9 cellular contexts compared by ENCODE assay signal in the genomic region with DNA sequence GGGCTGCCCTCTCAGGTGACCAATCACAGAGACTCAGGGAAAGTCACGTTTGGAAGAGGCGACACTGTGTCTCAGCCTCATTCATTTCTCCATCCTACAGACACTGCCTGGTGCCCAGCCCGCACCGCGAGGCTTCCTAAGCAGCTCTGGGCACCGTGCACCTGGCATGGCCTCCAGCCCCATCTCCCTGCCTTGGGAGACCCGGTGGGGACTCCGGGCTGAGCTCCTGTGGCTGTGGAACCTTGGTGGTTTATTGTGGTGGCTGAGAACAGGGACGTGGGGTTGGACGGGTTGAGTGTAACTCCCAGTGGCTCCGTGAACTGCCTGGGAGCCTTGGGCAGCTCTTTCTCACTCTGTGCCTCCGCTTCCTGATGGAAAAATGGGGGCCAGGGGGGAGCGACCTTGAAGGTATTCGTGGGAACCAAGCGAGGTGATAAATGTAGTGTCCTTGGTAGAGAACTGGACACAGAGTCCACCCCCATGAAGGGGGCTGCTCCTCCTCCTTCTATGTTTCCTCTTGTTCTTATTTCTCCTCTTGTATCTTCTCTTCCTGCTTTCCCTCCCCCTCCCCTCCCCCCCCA.
DNase-seq lines count a peak whose midpoint lies in the region; ATAC-seq, FAIRE-seq and TF ChIP-seq lines count a peak whose summit lies in the region.
"Had no signal": no experiment of that assay in that cellular context is flagged by ENCODE, and none has a peak within 500 bp of the region (broad histone marks: within the 10 kb centered on the region; RNA-seq: fewer than 3 reads in every experiment).

No MANE protein-coding gene starts in this region.

- H3K18ac ChIP-seq in H1 (ENCODE audit: extremely low read depth, low read length) = no peak overlapping the region

- no peak for ATAC-seq in GM21576 (IDR thresholded peaks at IDR 0.05; ENCODE audit: unreplicated experiment)

- H3K23ac ChIP-seq in H1 (ENCODE audit: insufficient read length) = no peak overlapping the region

- no peak overlapping the region for H3K14ac ChIP-seq in H1 (ENCODE audit: insufficient read length)

- H3K27ac ChIP-seq in H1 (ENCODE audit: low read depth, low read length) = no peak overlapping the region; the same call in 1 of the 2 replicates
- H3K27ac ChIP-seq in sigmoid colon = peak overlapping the region; percentile 27 to 86 (median 78)

- POLR2A ChIA-PET in H1 (lab: Charles Lee; ENCODE audit: partially characterized antibody) = interaction anchor here (0.8 to 1.0 kb wide), 2 partner anchors 25 to 32 kb away, joined by 3 read pairs; no protein-coding TSS in a partner anchor

- H3K79me1 ChIP-seq in H1 (ENCODE audit: low read depth, low read length) = peaks cover 7% of the 10 kb centered on the region

- H3K4me1 ChIP-seq in H1 (replicated peaks in 1 of 4; ENCODE audit: control insufficient read depth in 3 of 4, insufficient read depth in 4 of 4, low read length in 3 of 4) = peaks cover 0 to 8% (median 2%) of the 10 kb centered on the region in 4 experiments; a peak in 5 of 7 replicates
- peaks cover 0 to 40% (median 35%) of the 10 kb centered on the region in 4 donors for H3K4me1 ChIP-seq in sigmoid colon

- H3K23me2 ChIP-seq in H1 (ENCODE audit: low read depth, low read length) = no peaks in the 10 kb centered on the region

- peaks cover 4 to 10% of the 10 kb centered on the region in 2 experiments; a peak in 2 of 4 replicates for H3K9me3 ChIP-seq in H1 (ENCODE audit: insufficient read depth in 2 of 2, low read depth in 1 of 2, low read length in 1 of 2)
- no peaks in the 10 kb centered on the region for H3K9me3 ChIP-seq in sigmoid colon

- no peak overlapping the region for H4K5ac ChIP-seq in H1 (ENCODE audit: insufficient read length, low read depth, low read length)

- no peak overlapping the region for H4K8ac ChIP-seq in H1 (ENCODE audit: extremely low read depth, insufficient read depth, low read length)

- no peak overlapping the region for H2BK15ac ChIP-seq in H1 (ENCODE audit: low read length)

- H2AFZ ChIP-seq in H1 (ENCODE audit: low read length) = no peak overlapping the region

- TF ChIP-seq POLR2A in H1 (IDR thresholded peaks at IDR 0.05; ENCODE audit: control extremely low read depth in 1 of 2, low read depth in 2 of 2, low read length in 2 of 2) (no peak), sigmoid colon (IDR thresholded peaks at IDR 0.05) (no peak), GM12892 (IDR thresholded peaks at IDR 0.05; ENCODE audit: low read depth, low read length) (no peak)

- no peak overlapping the region for H3K4me2 ChIP-seq in H1 (ENCODE audit: insufficient read depth in 1 of 2, low read depth in 2 of 2, low read length in 2 of 2)

- H3K56ac ChIP-seq in H1 (replicated peaks; ENCODE audit: insufficient read length, low read depth, low read length) = no peak overlapping the region

- H4K20me1 ChIP-seq in H1 (replicated peaks in 1 of 2; ENCODE audit: control insufficient read depth in 1 of 2, insufficient read depth in 2 of 2, low read length in 2 of 2) = peaks cover 0 to 4% of the 10 kb centered on the region in 2 experiments

- no peak overlapping the region for H3K9ac ChIP-seq in H1 (replicated peaks in 1 of 4; ENCODE audit: extremely low read depth in 1 of 4, low read depth in 3 of 4, low read length in 3 of 4)

- H2BK20ac ChIP-seq in H1 (ENCODE audit: low read length) = no peak overlapping the region

- no peak overlapping the region for H2AK5ac ChIP-seq in H1 (ENCODE audit: low read depth, low read length)

- TF ChIP-seq CTCF in H1 (IDR thresholded peaks at IDR 0.05; ENCODE audit: control extremely low read depth in 1 of 3, insufficient read depth in 1 of 3, low read depth in 1 of 3, low read length in 3 of 3) = no peak
- TF ChIP-seq CTCF in sigmoid colon (IDR thresholded peaks at IDR 0.05) = no peak

- no peaks in the 10 kb centered on the region for H3K27me3 ChIP-seq in H1 (replicated peaks in 1 of 4; ENCODE audit: control insufficient read depth in 3 of 4, extremely low read depth in 1 of 4, insufficient read depth in 3 of 4, low read length in 3 of 4)
- no peaks in the 10 kb centered on the region for H3K27me3 ChIP-seq in sigmoid colon

- TF ChIP-seq EP300 in H1 (IDR thresholded peaks at IDR 0.05; ENCODE audit: borderline replicate concordance in 1 of 2, low read depth in 2 of 2, low read length in 2 of 2) (no peak), sigmoid colon (IDR thresholded peaks at IDR 0.05) (no peak)

- no peak overlapping the region for H4K91ac ChIP-seq in H1 (replicated peaks; ENCODE audit: insufficient read length, low read length)

- no peak for FAIRE-seq in H1 (lab: Jason Lieb, UNC)
- FAIRE-seq in GM12892 (lab: Jason Lieb, UNC) = no peak

- no peak overlapping the region for H2BK120ac ChIP-seq in H1 (replicated peaks; ENCODE audit: low read depth, low read length)

- no peaks in the 10 kb centered on the region for H3K36me3 ChIP-seq in H1 (ENCODE audit: control insufficient read depth in 2 of 4, insufficient read depth in 4 of 4, low read length in 3 of 4)
- H3K36me3 ChIP-seq in sigmoid colon = no peaks in the 10 kb centered on the region

- no peak overlapping the region for H2BK12ac ChIP-seq in H1 (ENCODE audit: low read depth, low read length)

- intact Hi-C loops in sigmoid colon (cut with DNase I) = no loop called here

- DNase-seq in EH (ENCODE audit: low read depth) = peak; percentile 50
- DNase-seq in NCI-H1105 treated with DMSO at 0.1 percent for 48 hours (lab: John Stamatoyannopoulos, UW) = peak; percentile 55
- DNase-seq in H1 (ENCODE audit: low read depth in 1 of 2, low spot score in 2 of 2) = no peak
- DNase-seq in sigmoid colon = peak; percentile 62
- no peak for DNase-seq in stimulated activated CD4-positive, alpha-beta T cell treated with anti-CD3 and anti-CD28 coated beads, Interleukin-4, amount 100 ng/mL, for 1 hour
- DNase-seq in globus pallidus (ENCODE audit: low spot score) = no peak
- no peak for DNase-seq in GM12892 (ENCODE audit: insufficient read length)
- DNase-seq: stimulated activated naive CD4-positive, alpha-beta T cell treated with Interleukin-2 at 50 U/mL for 16 hours had no signal

- H3K4ac ChIP-seq in H1 (replicated peaks; ENCODE audit: insufficient read length, low read depth, low read length) = peak overlapping the region; percentile 7

- CTCF ChIA-PET in H1 (lab: Charles Lee; ENCODE audit: partially characterized antibody) = interaction anchor here (0.6 to 2.9 kb wide), 4 partner anchors 10 to 506 kb away, joined by 3 to 12 read pairs (median 8); no protein-coding TSS in a partner anchor

- WGBS in H1 (ENCODE audit: extremely low coverage in 1 of 2, insufficient coverage in 1 of 2, insufficient read length in 1 of 2, insufficient replicate concordance in 2 of 2, low coverage in 1 of 2, low lambda C conversion rate in 2 of 2, missing lambda C conversion rate in 1 of 2), 2 experiments = 93% methylated on average over 9 of the region's 15 CpGs; no CpG with 5 or more reads in 1 of the 2 experiments
- 47 to 79% methylated on average over 15 of the region's 15 CpGs for WGBS in sigmoid colon, 2 donors

- no peak overlapping the region for H3K4me3 ChIP-seq in H1 (ENCODE audit: extremely low read depth in 1 of 4, insufficient read depth in 2 of 4, low read depth in 3 of 4, low read length in 4 of 4)
- H3K4me3 ChIP-seq in sigmoid colon = no peak overlapping the region

- TF ChIP-seq RAD21 in H1 (IDR thresholded peaks at IDR 0.05 in 1 of 2, conservative IDR thresholded peaks at IDR 0.05 in 1 of 2; ENCODE audit: low read depth in 2 of 2, low read length in 2 of 2) = no peak

- H2BK5ac ChIP-seq in H1 (ENCODE audit: low read depth, low read length) = no peak overlapping the region

- H3K79me2 ChIP-seq in H1 (ENCODE audit: control insufficient read depth in 1 of 2, insufficient read depth in 2 of 2, low read length in 2 of 2) = 0 out of 4 replicates have a peak, but pooled peaks cover 0 to 3% of the 10 kb centered on the region in 2 experiments

TF ChIP-seq in H1, 55 proteins besides CTCF, POLR2A, EP300 and RAD21:
- TF ChIP-seq CBX8 (IDR thresholded peaks at IDR 0.05; ENCODE audit: borderline replicate concordance, low read depth, low read length) (no peak), ATF3 (IDR thresholded peaks at IDR 0.05; ENCODE audit: insufficient read depth, low read depth, low read length) (no peak), SAP30 (IDR thresholded peaks at IDR 0.05; ENCODE audit: insufficient read depth, insufficient replicate concordance, low read length) (no peak), BACH1 (IDR thresholded peaks at IDR 0.05; ENCODE audit: low read length) (no peak)

Comparison
In these comparisons a context has a peak if more than half of its experiments do, and no peak if none do; other contexts are left out.
1. DNase-seq: peak in EH (single experiment), NCI-H1105 treated with DMSO at 0.1 percent for 48 hours (single experiment) and sigmoid colon (single experiment); none in H1 (0 of 2), stimulated activated CD4-positive, alpha-beta T cell treated with anti-CD3 and anti-CD28 coated beads, Interleukin-4, amount 100 ng/mL, for 1 hour (single experiment), globus pallidus (single experiment) and GM12892 (single experiment).